ENCODE assay signal across 39 cellular contexts in the genomic region with DNA sequence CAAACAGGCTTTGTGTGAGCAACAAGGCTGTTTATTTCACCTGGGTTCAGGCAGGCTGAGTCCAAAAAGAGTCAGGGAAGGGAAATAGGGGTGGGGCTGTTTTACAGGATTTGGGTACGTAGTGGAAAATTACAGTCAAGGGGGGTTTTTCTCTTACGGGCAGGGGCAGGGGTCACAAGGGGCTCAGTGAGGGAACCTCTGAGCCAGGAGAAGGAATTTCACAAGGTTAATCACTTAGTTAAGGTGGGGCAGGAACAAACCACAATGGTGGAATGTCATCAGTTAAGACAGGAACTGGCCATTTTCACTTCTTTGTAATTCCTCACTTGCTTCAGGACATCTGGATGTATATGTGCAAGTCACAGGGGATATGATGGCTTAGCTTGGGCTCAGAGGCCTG.
"Had no signal": no experiment of that assay in that cellular context is flagged by ENCODE, and none has a peak within 500 bp of the region (broad histone marks: within the 10 kb centered on the region; RNA-seq: fewer than 3 reads in every experiment).

No MANE protein-coding gene starts in this region.

- H3K4me3 ChIP-seq: ascending aorta, cardiac muscle cell had no signal

- H3K36me3 Mint-ChIP-seq: activated CD8-positive, alpha-beta memory T cell treated with anti-CD3 and anti-CD28 coated beads, Interleukin-2, amount 10 ng/mL, durations not matched to agents 7 days and 5 days; activated naive CD4-positive, alpha-beta T cell treated with anti-CD3 and anti-CD28 coated beads, Interleukin-2, amount 10 ng/mL, durations not matched to agents 7 days and 5 days; activated naive CD4-positive, alpha-beta T cell treated with anti-CD3 and anti-CD28 coated beads, Interleukin-2, amount 50 U/mL, for 24 hours; activated naive CD8-positive, alpha-beta T cell; activated naive CD8-positive, alpha-beta T cell treated with anti-CD3 and anti-CD28 coated beads, Interleukin-2, amount 10 ng/mL, durations not matched to agents 7 days and 5 days; brain had no signal

- H3K27me3 ChIP-seq: ascending aorta, cardiac muscle cell had no signal

- H3K9me3 ChIP-seq: ascending aorta had no signal

- ATAC-seq: activated CD4-positive, alpha-beta T cell treated with anti-CD3 and anti-CD28 coated beads for 36 hours; activated CD4-positive, CD25-positive, alpha-beta regulatory T cell treated with anti-CD3 and anti-CD28 coated beads, Interleukin-2, amount 50 U/mL, for 24 hours; activated CD8-positive, alpha-beta memory T cell treated with anti-CD3 and anti-CD28 coated beads, Interleukin-2, amount 10 ng/mL, durations not matched to agents 7 days and 5 days; activated CD8-positive, alpha-beta T cell treated with anti-CD3 and anti-CD28 coated beads, Interleukin-2, amount 10 ng/mL, durations not matched to agents 7 days and 5 days; activated naive CD8-positive, alpha-beta T cell treated with anti-CD3 and anti-CD28 coated beads, Interleukin-2, amount 50 U/mL, for 24 hours had no signal

- H3K36me3 ChIP-seq: ascending aorta, cardiac muscle cell had no signal

- H3K27ac ChIP-seq: ascending aorta, cardiac muscle cell, VCaP had no signal

- H3K27me3 Mint-ChIP-seq: activated CD4-positive, alpha-beta memory T cell treated with anti-CD3 and anti-CD28 coated beads, Interleukin-2, amount 10 ng/mL, durations not matched to agents 7 days and 5 days; activated CD4-positive, alpha-beta T cell treated with anti-CD3 and anti-CD28 coated beads for 36 hours; activated CD4-positive, alpha-beta T cell treated with anti-CD3 and anti-CD28 coated beads, Interleukin-2, amount 10 ng/mL, durations not matched to agents 7 days and 5 days; activated CD8-positive, alpha-beta memory T cell treated with anti-CD3 and anti-CD28 coated beads, Interleukin-2, amount 10 ng/mL, durations not matched to agents 7 days and 5 days; activated naive CD4-positive, alpha-beta T cell treated with anti-CD3 and anti-CD28 coated beads, Interleukin-2, amount 10 ng/mL, durations not matched to agents 7 days and 5 days; activated naive CD4-positive, alpha-beta T cell treated with anti-CD3 and anti-CD28 coated beads, Interleukin-2, amount 50 U/mL, for 24 hours; activated naive CD8-positive, alpha-beta T cell; activated naive CD8-positive, alpha-beta T cell treated with anti-CD3 and anti-CD28 coated beads, Interleukin-2, amount 10 ng/mL, durations not matched to agents 7 days and 5 days; activated naive CD8-positive, alpha-beta T cell treated with anti-CD3 and anti-CD28 coated beads, Interleukin-2, amount 50 U/mL, for 24 hours; activated T-cell treated with anti-CD3 and anti-CD28 coated beads, Interleukin-2, amount 50 U/mL, for 24 hours; brain; central memory CD8-positive, alpha-beta T cell had no signal

- H3K27ac Mint-ChIP-seq: activated CD4-positive, alpha-beta memory T cell treated with anti-CD3 and anti-CD28 coated beads, Interleukin-2, amount 10 ng/mL, durations not matched to agents 7 days and 5 days; activated CD4-positive, alpha-beta T cell treated with anti-CD3 and anti-CD28 coated beads for 36 hours; activated CD4-positive, alpha-beta T cell treated with anti-CD3 and anti-CD28 coated beads, Interleukin-2, amount 10 ng/mL, durations not matched to agents 7 days and 5 days; activated CD8-positive, alpha-beta memory T cell treated with anti-CD3 and anti-CD28 coated beads, Interleukin-2, amount 10 ng/mL, durations not matched to agents 7 days and 5 days; activated CD8-positive, alpha-beta T cell treated with anti-CD3 and anti-CD28 coated beads, Interleukin-2, amount 10 ng/mL, durations not matched to agents 7 days and 5 days; activated naive CD4-positive, alpha-beta T cell treated with anti-CD3 and anti-CD28 coated beads, Interleukin-2, amount 10 ng/mL, durations not matched to agents 7 days and 5 days; activated naive CD4-positive, alpha-beta T cell treated with anti-CD3 and anti-CD28 coated beads, Interleukin-2, amount 50 U/mL, for 24 hours; activated naive CD8-positive, alpha-beta T cell; activated naive CD8-positive, alpha-beta T cell treated with anti-CD3 and anti-CD28 coated beads, Interleukin-2, amount 10 ng/mL, durations not matched to agents 7 days and 5 days; activated naive CD8-positive, alpha-beta T cell treated with anti-CD3 and anti-CD28 coated beads, Interleukin-2, amount 50 U/mL, for 24 hours; activated T-cell treated with anti-CD3 and anti-CD28 coated beads, Interleukin-2, amount 50 U/mL, for 24 hours; activated T-helper 2 cell treated with anti-CD3 and anti-CD28 coated beads, Interferon-gamma antibody, Interleukin-2, Interleukin-4, amounts not matched to agents 10 μg/mL and 5 μg/mL and 100 μg/mL, durations not matched to agents 14 hours and 24 hours and 36 hours; brain; T-helper 1 cell treated with Interleukin-12 subunit alpha and Interleukin-12 subunit beta and Interleukin-4 antibody, amounts not matched to agents 30 μg/mL and 1 μg/mL, for 36 hours; T-helper 2 cell treated with Interferon-gamma antibody and Interleukin-4, amounts not matched to agents 5 μg/mL and 100 μg/mL, for 36 hours had no signal

- H3K4me1 ChIP-seq: ascending aorta had no signal

- H3K4me3 Mint-ChIP-seq: activated CD4-positive, alpha-beta memory T cell treated with anti-CD3 and anti-CD28 coated beads, Interleukin-2, amount 10 ng/mL, durations not matched to agents 7 days and 5 days; activated CD4-positive, alpha-beta T cell treated with anti-CD3 and anti-CD28 coated beads for 36 hours; activated CD4-positive, alpha-beta T cell treated with anti-CD3 and anti-CD28 coated beads, Interleukin-2, amount 10 ng/mL, durations not matched to agents 7 days and 5 days; activated CD8-positive, alpha-beta memory T cell treated with anti-CD3 and anti-CD28 coated beads, Interleukin-2, amount 10 ng/mL, durations not matched to agents 7 days and 5 days; activated CD8-positive, alpha-beta T cell treated with anti-CD3 and anti-CD28 coated beads, Interleukin-2, amount 10 ng/mL, durations not matched to agents 7 days and 5 days; activated naive CD4-positive, alpha-beta T cell treated with anti-CD3 and anti-CD28 coated beads, Interleukin-2, amount 10 ng/mL, durations not matched to agents 7 days and 5 days; activated naive CD4-positive, alpha-beta T cell treated with anti-CD3 and anti-CD28 coated beads, Interleukin-2, amount 50 U/mL, for 24 hours; activated naive CD8-positive, alpha-beta T cell; activated naive CD8-positive, alpha-beta T cell treated with anti-CD3 and anti-CD28 coated beads, Interleukin-2, amount 10 ng/mL, durations not matched to agents 7 days and 5 days; activated naive CD8-positive, alpha-beta T cell treated with anti-CD3 and anti-CD28 coated beads, Interleukin-2, amount 50 U/mL, for 24 hours; activated T-cell treated with anti-CD3 and anti-CD28 coated beads, Interleukin-2, amount 50 U/mL, for 24 hours; brain; central memory CD8-positive, alpha-beta T cell; T-helper 1 cell treated with Interleukin-12 subunit alpha and Interleukin-12 subunit beta and Interleukin-4 antibody, amounts not matched to agents 30 μg/mL and 1 μg/mL, for 36 hours; T-helper 2 cell treated with Interferon-gamma antibody and Interleukin-4, amounts not matched to agents 5 μg/mL and 100 μg/mL, for 36 hours had no signal

- DNase-seq: activated CD4-positive, alpha-beta memory T cell treated with anti-CD3 and anti-CD28 coated beads, Interleukin-2, amount 10 ng/mL, durations not matched to agents 7 days and 5 days; activated CD4-positive, alpha-beta T cell treated with anti-CD3 and anti-CD28 coated beads for 1 hour; activated CD4-positive, alpha-beta T cell treated with anti-CD3 and anti-CD28 coated beads for 36 hours; activated CD4-positive, alpha-beta T cell treated with anti-CD3 and anti-CD28 coated beads for 48 hours; activated CD4-positive, alpha-beta T cell treated with anti-CD3 and anti-CD28 coated beads, Interleukin-2, amount 10 ng/mL, durations not matched to agents 7 days and 5 days; activated CD4-positive, alpha-beta T cell treated with anti-CD3 and anti-CD28 coated beads, Interleukin-2, amount 50 U/mL, for 48 hours; activated CD4-positive, CD25-positive, alpha-beta regulatory T cell; activated CD8-positive, alpha-beta memory T cell treated with anti-CD3 and anti-CD28 coated beads for 24 hours; activated CD8-positive, alpha-beta memory T cell treated with anti-CD3 and anti-CD28 coated beads, Interleukin-2, amount 10 ng/mL, durations not matched to agents 7 days and 5 days; activated CD8-positive, alpha-beta memory T cell treated with anti-CD3 and anti-CD28 coated beads, Interleukin-2, amount 50 U/mL, for 48 hours; activated CD8-positive, alpha-beta T cell treated with anti-CD3 and anti-CD28 coated beads, Interleukin-2, amount 10 ng/mL, durations not matched to agents 7 days and 5 days; activated effector memory CD4-positive, alpha-beta T cell treated with Interleukin-2 at 50 U/mL for 16 hours; activated gamma-delta T cell; activated naive CD4-positive, alpha-beta T cell treated with anti-CD3 and anti-CD28 coated beads, Interleukin-2, amount 10 ng/mL, durations not matched to agents 7 days and 5 days; activated naive CD4-positive, alpha-beta T cell treated with Interleukin-2 at 50 U/mL for 16 hours; activated naive CD8-positive, alpha-beta T cell treated with anti-CD3 and anti-CD28 coated beads, Interleukin-2, amount 10 ng/mL, durations not matched to agents 7 days and 5 days; activated naive CD8-positive, alpha-beta T cell treated with anti-CD3 and anti-CD28 coated beads, Interleukin-2, amount 50 U/mL, for 24 hours; activated T-cell treated with anti-CD3 and anti-CD28 coated beads, Interleukin-2, amount 50 U/mL, for 24 hours; activated T-cell treated with anti-CD3 and anti-CD28 coated beads, Interleukin-2, amount 50 U/mL, for 48 hours; amygdala; anterior cingulate cortex; caudate nucleus; cerebellar nuclear complex; T-helper 1 cell; T-helper 2 cell; T-helper 9 cell had no signal

- FAIRE-seq: bronchial epithelial cell, TTC549 had no signal

- H3K4me1 Mint-ChIP-seq: activated CD4-positive, alpha-beta memory T cell treated with anti-CD3 and anti-CD28 coated beads, Interleukin-2, amount 10 ng/mL, durations not matched to agents 7 days and 5 days; activated CD4-positive, alpha-beta T cell treated with anti-CD3 and anti-CD28 coated beads for 36 hours; activated CD4-positive, alpha-beta T cell treated with anti-CD3 and anti-CD28 coated beads, Interleukin-2, amount 10 ng/mL, durations not matched to agents 7 days and 5 days; activated CD8-positive, alpha-beta memory T cell treated with anti-CD3 and anti-CD28 coated beads, Interleukin-2, amount 10 ng/mL, durations not matched to agents 7 days and 5 days; activated naive CD4-positive, alpha-beta T cell treated with anti-CD3 and anti-CD28 coated beads, Interleukin-2, amount 10 ng/mL, durations not matched to agents 7 days and 5 days; activated naive CD4-positive, alpha-beta T cell treated with anti-CD3 and anti-CD28 coated beads, Interleukin-2, amount 50 U/mL, for 24 hours; activated naive CD8-positive, alpha-beta T cell treated with anti-CD3 and anti-CD28 coated beads, Interleukin-2, amount 10 ng/mL, durations not matched to agents 7 days and 5 days; activated naive CD8-positive, alpha-beta T cell treated with anti-CD3 and anti-CD28 coated beads, Interleukin-2, amount 50 U/mL, for 24 hours; brain; central memory CD8-positive, alpha-beta T cell had no signal
